In the genomic region with DNA sequence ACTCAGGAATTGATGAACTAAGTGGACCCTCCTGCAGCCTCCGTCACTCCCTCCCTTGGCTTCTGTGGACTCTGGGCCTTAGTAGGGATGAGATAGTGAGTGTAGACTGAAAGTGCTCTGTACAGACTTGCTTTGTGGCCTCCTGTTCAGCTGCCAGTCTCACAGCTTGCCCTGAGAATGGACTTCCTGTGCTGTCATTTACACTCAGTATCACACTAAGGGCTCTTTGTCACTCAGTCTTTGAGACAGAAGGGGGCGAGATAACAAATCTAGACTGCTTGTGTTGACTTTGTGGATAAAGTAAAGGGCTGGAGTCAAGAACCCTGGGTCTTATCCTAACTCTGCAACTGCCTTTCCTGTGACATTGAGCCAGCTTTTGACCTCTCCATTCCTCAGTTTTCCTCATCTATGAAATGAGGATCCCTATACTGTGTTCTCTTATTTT, we compare ENCODE assay signal across 8 cellular contexts. TPM values are rescaled to one million over a fixed set of nuclear protein-coding genes. Genes with fewer than 3 reads are reported as not detected.
A peak's percentile ranks its signal among the peaks of the same experiment; 100 is the strongest.
DNase-seq lines count a peak whose midpoint lies in the region; ATAC-seq and TF ChIP-seq lines count a peak whose summit lies in the region.

No MANE protein-coding gene starts in this region.

- DNase-seq in Right ventricle myocardium inferior (ENCODE audit: missing footprints) (no peak), cardiac septum (ENCODE audit: low spot score) (no peak), UCSD-AML1 (lab: John Stamatoyannopoulos, UW; ENCODE audit: unreplicated experiment) (peak; percentile 54), medulla oblongata (ENCODE audit: extremely low spot score) (peak; percentile 76), spleen (no peak), middle frontal gyrus (ENCODE audit: extremely low spot score, low spot score) (no peak), NCI-H2171 treated with DMSO at 0.1 percent for 48 hours (lab: John Stamatoyannopoulos, UW) (no peak)

- H3K27ac ChIP-seq in spleen = peak overlapping the region in 4 of 8 donors; percentile 1 to 22 (median 13)

- H3K9me3 ChIP-seq in spleen = no peaks in the 10 kb centered on the region

- H3K36me3 ChIP-seq in spleen = no peaks in the 10 kb centered on the region

- ATAC-seq in Right ventricle myocardium inferior = peak; percentile 45
- peak; percentile 96 for ATAC-seq in HG03175 (IDR thresholded peaks at IDR 0.05; ENCODE audit: unreplicated experiment)

- 62 to 77% (median 72%) methylated on average over 2 of the region's 2 CpGs for WGBS in spleen, 5 donors

- no peaks in the 10 kb centered on the region for H3K27me3 ChIP-seq in spleen (replicated peaks in 1 of 7)

- intact Hi-C loops in Right ventricle myocardium inferior (cut with DNase I) (loop anchor here (2.0 to 10.0 kb wide), 4 partner anchors 19 to 587 kb away; no protein-coding TSS in a partner anchor), cardiac septum (cut with DNase I) (loop anchor here (10.0 kb wide), 1 partner anchor 587 kb away; no protein-coding TSS in a partner anchor), spleen (cut with DNase I; ENCODE audit: low total_unique reads) (loop anchor here (10.0 kb wide), 1 partner anchor 587 kb away; no protein-coding TSS in a partner anchor)

- no peak for TF ChIP-seq POLR2A in spleen (IDR thresholded peaks at IDR 0.05)

- TF ChIP-seq CTCF in spleen (IDR thresholded peaks at IDR 0.05 in 8 of 11, conservative IDR thresholded peaks at IDR 0.05 in 3 of 11) = no peak

- H3K4me3 ChIP-seq in spleen = no peak overlapping the region

- H3K4me1 ChIP-seq in spleen = peaks cover 0 to 51% (median 27%) of the 10 kb centered on the region in 6 donors

RNA-seq across cellular contexts. Expression of a gene that starts 21.0 kb away (rescaled TPM):
- total RNA-seq in Right ventricle myocardium inferior (40.0 TPM), cardiac septum (32.8 TPM), spleen (10 to 100 TPM; 29.5 to 63.9 (median 46.6) TPM)
- polyA plus RNA-seq in spleen = 10 to 100 TPM in 1 of 3 donors, 1 to 10 TPM in 2; 8.5 to 13.9 (median 9.2) TPM

Comparison
In these comparisons a context has a peak if more than half of its experiments do, and no peak if none do; other contexts are left out.
1. DNase-seq: peak in UCSD-AML1 (single experiment) and medulla oblongata (single experiment); none in Right ventricle myocardium inferior (single experiment), cardiac septum (single experiment), spleen (single experiment), middle frontal gyrus (single experiment) and NCI-H2171 treated with DMSO at 0.1 percent for 48 hours (single experiment).